ENCODE assay signal across 13 cellular contexts in genomic region chr7:47884675-47885074, GRCh38.
DNase-seq lines count a peak whose midpoint lies in the region; ATAC-seq and TF ChIP-seq lines count a peak whose summit lies in the region.
"Had no signal": no experiment of that assay in that cellular context is flagged by ENCODE, and none has a peak within 500 bp of the region (broad histone marks: within the 10 kb centered on the region; RNA-seq: fewer than 3 reads in every experiment).

No MANE protein-coding gene starts in this region.

- no peaks in the 10 kb centered on the region for H3K27me3 Mint-ChIP-seq in activated CD8-positive, alpha-beta memory T cell treated with anti-CD3 and anti-CD28 coated beads, Interleukin-2, amount 10 ng/mL, durations not matched to agents 7 days and 5 days
- H3K27me3 Mint-ChIP-seq: B cell; CD4-positive, alpha-beta T cell had no signal

- no peaks in the 10 kb centered on the region for H3K9me2 ChIP-seq in PC-9 (ENCODE audit: insufficient read depth)

- no TSS peak for BruUV-seq in PC-9 (replicated peaks; lab: Mats Ljungman, UMichigan)

- H3K9me3 ChIP-seq in PC-9 (ENCODE audit: insufficient read depth, low read depth), result no peaks in the 10 kb centered on the region; the same call in 1 of the 2 replicates
- H3K9me3 ChIP-seq in skeletal muscle tissue (ENCODE audit: control insufficient read depth in 3 of 3, low read length in 3 of 3), result no peaks in the 10 kb centered on the region
- H3K9me3 ChIP-seq: HAP-1 had no signal

- H3K27ac ChIP-seq in PC-9 (no peak overlapping the region), skeletal muscle tissue (ENCODE audit: low read depth, low read length) (peak overlapping the region; percentile 49)

- H3K4me3 ChIP-seq in PC-9 (no peak overlapping the region), skeletal muscle tissue (ENCODE audit: low read length in 3 of 3) (no peak overlapping the region)
- H3K4me3 ChIP-seq: HAP-1 had no signal

- H2AFZ ChIP-seq in PC-9, result no peak overlapping the region

- H3K27me3 ChIP-seq in PC-9 (ENCODE audit: insufficient read depth, low read depth), result 0 out of 2 replicates have a peak, but pooled peaks cover 6% of the 10 kb centered on the region
- no peaks in the 10 kb centered on the region for H3K27me3 ChIP-seq in skeletal muscle tissue (ENCODE audit: control insufficient read depth in 3 of 3, insufficient read depth in 3 of 3, low read length in 3 of 3)

- no peaks in the 10 kb centered on the region for H3K9me3 Mint-ChIP-seq in activated CD8-positive, alpha-beta memory T cell treated with anti-CD3 and anti-CD28 coated beads, Interleukin-2, amount 10 ng/mL, durations not matched to agents 7 days and 5 days (ENCODE audit: low read depth)
- H3K9me3 Mint-ChIP-seq: CD4-positive, alpha-beta T cell had no signal

- intact Hi-C loops in PC-9 (cut with micrococcal nuclease; ENCODE audit: unreplicated experiment), result no loop called here

- no peak overlapping the region for H3K27ac Mint-ChIP-seq in activated CD8-positive, alpha-beta memory T cell treated with anti-CD3 and anti-CD28 coated beads, Interleukin-2, amount 10 ng/mL, durations not matched to agents 7 days and 5 days
- H3K27ac Mint-ChIP-seq: B cell; CD4-positive, alpha-beta T cell had no signal

- POLR2A ChIA-PET in PC-9 (lab: Charles Lee; ENCODE audit: unreplicated experiment), result interaction anchor here (0.6 kb wide), 1 partner anchor 548 kb away, joined by 24 read pairs; no protein-coding TSS in a partner anchor

- peaks cover 2% of the 10 kb centered on the region for H3K4me1 Mint-ChIP-seq in activated CD8-positive, alpha-beta memory T cell treated with anti-CD3 and anti-CD28 coated beads, Interleukin-2, amount 10 ng/mL, durations not matched to agents 7 days and 5 days
- H3K4me1 Mint-ChIP-seq: B cell had no signal

- no peaks in the 10 kb centered on the region for H3F3A ChIP-seq in PC-9 (ENCODE audit: insufficient read depth, low read depth)

- DNase-seq in NCI-H2171 (lab: John Stamatoyannopoulos, UW) (peak; percentile 18), PC-9 (peak; percentile 22 to 53), mesenteric fat pad (ENCODE audit: low spot score) (peak; percentile 43), SK-N-DZ (ENCODE audit: low spot score) (no peak), NCI-H146 (lab: John Stamatoyannopoulos, UW) (no peak)
- no peak for DNase-seq in activated CD8-positive, alpha-beta memory T cell treated with anti-CD3 and anti-CD28 coated beads, Interleukin-2, amount 10 ng/mL, durations not matched to agents 7 days and 5 days
- DNase-seq: C1 segment of cervical spinal cord; Calu3; CD4-positive, alpha-beta T cell; DMS 273 treated with DMSO at 0.1 percent for 48 hours had no signal

- no peaks in the 10 kb centered on the region for H3K36me3 Mint-ChIP-seq in activated CD8-positive, alpha-beta memory T cell treated with anti-CD3 and anti-CD28 coated beads, Interleukin-2, amount 10 ng/mL, durations not matched to agents 7 days and 5 days

- H3K4me3 Mint-ChIP-seq in activated CD8-positive, alpha-beta memory T cell treated with anti-CD3 and anti-CD28 coated beads, Interleukin-2, amount 10 ng/mL, durations not matched to agents 7 days and 5 days, result no peak overlapping the region
- H3K4me3 Mint-ChIP-seq: B cell; CD4-positive, alpha-beta T cell had no signal

- H3K36me3 ChIP-seq in PC-9 (ENCODE audit: low read depth) (no peaks in the 10 kb centered on the region), skeletal muscle tissue (ENCODE audit: control insufficient read depth in 3 of 3, insufficient read depth in 3 of 3, low read length in 3 of 3) (peaks cover 0 to 3% (median 0%) of the 10 kb centered on the region in 3 donors)
- H3K36me3 ChIP-seq: HAP-1 had no signal

- H4K20me1 ChIP-seq in PC-9 (ENCODE audit: insufficient read depth), result no peaks in the 10 kb centered on the region

- no peak for TF ChIP-seq CTCF in PC-9 (conservative IDR thresholded peaks at IDR 0.05)

- ATAC-seq in activated CD8-positive, alpha-beta memory T cell treated with anti-CD3 and anti-CD28 coated beads, Interleukin-2, amount 10 ng/mL, durations not matched to agents 7 days and 5 days, result no peak

- peaks cover 11% of the 10 kb centered on the region; the same call in 1 of the 2 replicates for H3K4me1 ChIP-seq in PC-9 (replicated peaks; ENCODE audit: insufficient read depth)
- H3K4me1 ChIP-seq in skeletal muscle tissue (ENCODE audit: control insufficient read depth in 3 of 3, insufficient read depth in 3 of 3, low read length in 3 of 3), result peaks cover 14 to 32% (median 19%) of the 10 kb centered on the region in 3 donors
- H3K4me1 ChIP-seq: HAP-1 had no signal

- CTCF ChIA-PET in PC-9 (lab: Charles Lee), result interaction anchor here (0.6 kb wide), 1 partner anchor 254 kb away, joined by 6 read pairs; no protein-coding TSS in a partner anchor
- CTCF ChIA-PET in activated CD8-positive, alpha-beta memory T cell treated with anti-CD3 and anti-CD28 coated beads, Interleukin-2, amount 10 ng/mL, durations not matched to agents 7 days and 5 days (lab: Charles Lee), result no interaction called here

- H3K4me2 ChIP-seq in PC-9, result no peak overlapping the region

- peak overlapping the region in 1 of 3 donors; percentile 26 for H3K9ac ChIP-seq in skeletal muscle tissue (ENCODE audit: low read depth in 1 of 3, low read length in 3 of 3)

- no peaks in the 10 kb centered on the region for H3K79me2 ChIP-seq in PC-9 (ENCODE audit: low read depth)

Comparison
In these comparisons a context has a peak if more than half of its experiments do, and no peak if none do; other contexts are left out.
1. DNase-seq: peak in NCI-H2171 (single experiment), PC-9 (2 of 2) and mesenteric fat pad (single experiment); none in SK-N-DZ (single experiment), NCI-H146 (single experiment) and activated CD8-positive, alpha-beta memory T cell treated with anti-CD3 and anti-CD28 coated beads, Interleukin-2, amount 10 ng/mL, durations not matched to agents 7 days and 5 days (single experiment).